In genomic region chr1:154481058-154481457, GRCh38 we compare ENCODE assay signal across 1 cellular context.
TF ChIP-seq lines count a peak whose summit lies in the region.

No MANE protein-coding gene starts in this region.

TF ChIP-seq in WTC11, 78 proteins besides CTCF, POLR2A, EP300 and RAD21 (continued from another document):
- TF ChIP-seq ATF2 (CRISPR knock-in tag; IDR thresholded peaks at IDR 0.05; ENCODE audit: borderline replicate concordance, low read depth) (no peak), ATF1 (CRISPR knock-in tag; IDR thresholded peaks at IDR 0.05) (no peak), ZNF423 (CRISPR knock-in tag; IDR thresholded peaks at IDR 0.05) (no peak), ZNF416 (CRISPR knock-in tag; IDR thresholded peaks at IDR 0.05) (no peak), SOX15 (CRISPR knock-in tag; IDR thresholded peaks at IDR 0.05) (no peak), NR3C1 (CRISPR knock-in tag; conservative IDR thresholded peaks at IDR 0.05; ENCODE audit: low read depth) (no peak), PRRX2 (CRISPR knock-in tag; IDR thresholded peaks at IDR 0.05) (no peak), TP53 (CRISPR knock-in tag; IDR thresholded peaks at IDR 0.05) (no peak), FOXK1 (CRISPR knock-in tag; IDR thresholded peaks at IDR 0.05) (no peak), HMGA2 (CRISPR knock-in tag; IDR thresholded peaks at IDR 0.05) (no peak), TEAD4 (CRISPR knock-in tag; IDR thresholded peaks at IDR 0.05) (no peak)
